1 cellular context compared by ENCODE assay signal in genomic region chr6:35415065-35415880, GRCh38.
TF ChIP-seq lines count a peak whose summit lies in the region.

No MANE protein-coding gene starts in this region.

TF ChIP-seq in HepG2, 621 proteins besides CTCF, POLR2A, EP300 and RAD21 (continued from another document and continues in another):
- peak; percentile 55; the same call in 1 of the 2 replicates for TF ChIP-seq ZNF280B (CRISPR knock-in tag; IDR thresholded peaks at IDR 0.05; ENCODE audit: borderline replicate concordance)
- peak; percentile 99 for TF ChIP-seq MIER3 (CRISPR knock-in tag; IDR thresholded peaks at IDR 0.05; ENCODE audit: borderline replicate concordance)
- peak; percentile 65; the same call in 1 of the 2 replicates for TF ChIP-seq ZNF878 (CRISPR knock-in tag; IDR thresholded peaks at IDR 0.05)
- TF ChIP-seq RNF2 (conservative IDR thresholded peaks at IDR 0.05; ENCODE audit: low read depth), result 0 out of 2 replicates have a peak, but pooled peaks have one; percentile 30
- no peak; the same call in 1 of the 2 replicates for TF ChIP-seq ZNF691 (CRISPR knock-in tag; IDR thresholded peaks at IDR 0.05; ENCODE audit: borderline replicate concordance, low read depth)
- TF ChIP-seq PHB2 (IDR thresholded peaks at IDR 0.05; ENCODE audit: partially characterized antibody), result no peak
- 0 out of 2 replicates have a peak, but pooled peaks have one; percentile 46 for TF ChIP-seq BRCA1 (CRISPR knock-in tag; IDR thresholded peaks at IDR 0.05)
- TF ChIP-seq ZNF672 (CRISPR knock-in tag; IDR thresholded peaks at IDR 0.05), result no peak
- TF ChIP-seq TCF7 (IDR thresholded peaks at IDR 0.05; ENCODE audit: low read depth), result peak; percentile 92
- peak; percentile 87 for TF ChIP-seq NFKBIZ (CRISPR knock-in tag; IDR thresholded peaks at IDR 0.05)
- TF ChIP-seq CBX2 (IDR thresholded peaks at IDR 0.05; ENCODE audit: low read depth, low read length), result no peak
- no peak for TF ChIP-seq CBX2 (CRISPR knock-in tag; IDR thresholded peaks at IDR 0.05; ENCODE audit: low read depth)
- peak; percentile 100 for TF ChIP-seq SMC3 (IDR thresholded peaks at IDR 0.05; ENCODE audit: low read length)
- no peak; the same call in 1 of the 2 replicates for TF ChIP-seq ZNF619 (CRISPR knock-in tag; IDR thresholded peaks at IDR 0.05)
- TF ChIP-seq ZZZ3 (CRISPR knock-in tag; IDR thresholded peaks at IDR 0.05; ENCODE audit: borderline replicate concordance), result peak; percentile 79; the same call in 1 of the 2 replicates
- no peak; the same call in 1 of the 2 replicates for TF ChIP-seq ZNF724P (CRISPR knock-in tag; IDR thresholded peaks at IDR 0.05; ENCODE audit: borderline replicate concordance)
- TF ChIP-seq ELF1 (CRISPR knock-in tag; IDR thresholded peaks at IDR 0.05), result 0 out of 2 replicates have a peak, but pooled peaks have one; percentile 33
- TF ChIP-seq CEBPZ (IDR thresholded peaks at IDR 0.05; ENCODE audit: low read length), result no peak
- peak in 1 of 2 experiments; percentile 54; a peak in 1 of 4 replicates for TF ChIP-seq REST (IDR thresholded peaks at IDR 0.05; ENCODE audit: borderline replicate concordance in 1 of 2, low read depth in 1 of 2, low read length in 2 of 2)
- peak; percentile 64; the same call in 1 of the 2 replicates for TF ChIP-seq SP4 (CRISPR knock-in tag; IDR thresholded peaks at IDR 0.05)
- peak; percentile 91 for TF ChIP-seq SKIL (CRISPR knock-in tag; IDR thresholded peaks at IDR 0.05; ENCODE audit: borderline replicate concordance)
- no peak for TF ChIP-seq HMGXB3 (CRISPR knock-in tag; IDR thresholded peaks at IDR 0.05; ENCODE audit: borderline replicate concordance)
- TF ChIP-seq BCL6 (CRISPR knock-in tag; IDR thresholded peaks at IDR 0.05), result peak; percentile 97
- peak; percentile 85 for TF ChIP-seq SP5 (CRISPR knock-in tag; IDR thresholded peaks at IDR 0.05; ENCODE audit: borderline replicate concordance, low read depth)
- no peak for TF ChIP-seq MXD1 (CRISPR knock-in tag; IDR thresholded peaks at IDR 0.05)
- TF ChIP-seq MIXL1 (CRISPR knock-in tag; IDR thresholded peaks at IDR 0.05), result peak; percentile 98
- TF ChIP-seq SSRP1 (CRISPR knock-in tag; IDR thresholded peaks at IDR 0.05), result peak; percentile 88; the same call in 1 of the 2 replicates
- no peak for TF ChIP-seq AGO1 (IDR thresholded peaks at IDR 0.05; ENCODE audit: low read depth, low read length, poor library complexity, severe bottlenecking)
- peak; percentile 88 for TF ChIP-seq ZNF580 (CRISPR knock-in tag; IDR thresholded peaks at IDR 0.05; ENCODE audit: borderline replicate concordance, low read depth)
- peak; percentile 60 for TF ChIP-seq SALL2 (CRISPR knock-in tag; IDR thresholded peaks at IDR 0.05)
- TF ChIP-seq SAP130 (CRISPR knock-in tag; IDR thresholded peaks at IDR 0.05; ENCODE audit: low read depth), result peak; percentile 98
- no peak for TF ChIP-seq REXO4 (CRISPR knock-in tag; IDR thresholded peaks at IDR 0.05; ENCODE audit: borderline replicate concordance)
- peak; percentile 44; the same call in 1 of the 2 replicates for TF ChIP-seq BORCS8-MEF2B (CRISPR knock-in tag; IDR thresholded peaks at IDR 0.05)
- peak; percentile 95 for TF ChIP-seq ZKSCAN8 (CRISPR knock-in tag; IDR thresholded peaks at IDR 0.05; ENCODE audit: borderline replicate concordance)
- peak; percentile 97 for TF ChIP-seq MLX (CRISPR knock-in tag; IDR thresholded peaks at IDR 0.05)
- no peak; the same call in 1 of the 2 replicates for TF ChIP-seq MZF1 (CRISPR knock-in tag; IDR thresholded peaks at IDR 0.05; ENCODE audit: borderline replicate concordance)
- TF ChIP-seq TEF (CRISPR knock-in tag; IDR thresholded peaks at IDR 0.05), result no peak
- no peak for TF ChIP-seq MAFG (CRISPR knock-in tag; IDR thresholded peaks at IDR 0.05)
- TF ChIP-seq ZNF513 (CRISPR knock-in tag; conservative IDR thresholded peaks at IDR 0.05), result no peak
